8 cellular contexts compared by ENCODE assay signal in genomic region chr6:41367700-41368099, GRCh38. TPM values are rescaled to one million over a fixed set of nuclear protein-coding genes. Genes with fewer than 3 reads are reported as not detected.
A peak's percentile ranks its signal among the peaks of the same experiment; 100 is the strongest.
DNase-seq lines count a peak whose midpoint lies in the region; ATAC-seq and TF ChIP-seq lines count a peak whose summit lies in the region.

No MANE protein-coding gene starts in this region.

- no peak overlapping the region for H3K27ac Mint-ChIP-seq in activated naive CD8-positive, alpha-beta T cell treated with anti-CD3 and anti-CD28 coated beads, Interleukin-2, amount 50 U/mL, for 24 hours
- H3K27ac Mint-ChIP-seq in activated naive CD8-positive, alpha-beta T cell treated with anti-CD3 and anti-CD28 coated beads for 36 hours = no peak overlapping the region

- H3K9me3 Mint-ChIP-seq in activated naive CD8-positive, alpha-beta T cell treated with anti-CD3 and anti-CD28 coated beads, Interleukin-2, amount 50 U/mL, for 24 hours = no peaks in the 10 kb centered on the region
- no peaks in the 10 kb centered on the region for H3K9me3 Mint-ChIP-seq in activated naive CD8-positive, alpha-beta T cell treated with anti-CD3 and anti-CD28 coated beads for 36 hours

- no peak overlapping the region for H3K4me3 ChIP-seq in WERI-Rb-1 (ENCODE audit: low read depth, low read length)

- intact Hi-C loops in Right ventricle myocardium superior (cut with DNase I) = loop anchor here (2.0 to 5.0 kb wide), 2 partner anchors 225 to 315 kb away; no protein-coding TSS in a partner anchor

- no peak for ATAC-seq in activated naive CD8-positive, alpha-beta T cell treated with anti-CD3 and anti-CD28 coated beads, Interleukin-2, amount 50 U/mL, for 24 hours
- ATAC-seq in Right ventricle myocardium superior (ENCODE audit: poor library complexity) = peak; percentile 77
- no peak for ATAC-seq in HG03521 (IDR thresholded peaks at IDR 0.05; ENCODE audit: unreplicated experiment)

- TF ChIP-seq CTCF in WERI-Rb-1 (IDR thresholded peaks at IDR 0.05; ENCODE audit: low read depth, low read length) = peak; percentile 100

- H3K27me3 ChIP-seq in WERI-Rb-1 (ENCODE audit: insufficient read depth, low read depth, severe bottlenecking) = peaks cover 54% of the 10 kb centered on the region

- peaks cover 17% of the 10 kb centered on the region for H3K4me1 Mint-ChIP-seq in activated naive CD8-positive, alpha-beta T cell treated with anti-CD3 and anti-CD28 coated beads, Interleukin-2, amount 50 U/mL, for 24 hours
- peaks cover 16% of the 10 kb centered on the region for H3K4me1 Mint-ChIP-seq in activated naive CD8-positive, alpha-beta T cell treated with anti-CD3 and anti-CD28 coated beads for 36 hours

- H3K27me3 Mint-ChIP-seq in activated naive CD8-positive, alpha-beta T cell treated with anti-CD3 and anti-CD28 coated beads, Interleukin-2, amount 50 U/mL, for 24 hours = peaks cover 62% of the 10 kb centered on the region
- peaks cover 49% of the 10 kb centered on the region for H3K27me3 Mint-ChIP-seq in activated naive CD8-positive, alpha-beta T cell treated with anti-CD3 and anti-CD28 coated beads for 36 hours

- DNase-seq in activated naive CD8-positive, alpha-beta T cell treated with anti-CD3 and anti-CD28 coated beads, Interleukin-2, amount 50 U/mL, for 24 hours = peak; percentile 22
- DNase-seq in activated naive CD8-positive, alpha-beta T cell treated with anti-CD3 and anti-CD28 coated beads for 36 hours = no peak
- DNase-seq in NCI-H2107 (lab: John Stamatoyannopoulos, UW) (peak; percentile 14), WERI-Rb-1 (peak; percentile 96), Right ventricle myocardium superior (no peak), retina (peak; percentile 84)
- DNase-seq in activated CD4-positive, alpha-beta T cell treated with anti-CD3 and anti-CD28 coated beads for 1 hour = no peak

- H3K36me3 Mint-ChIP-seq in activated naive CD8-positive, alpha-beta T cell treated with anti-CD3 and anti-CD28 coated beads, Interleukin-2, amount 50 U/mL, for 24 hours (ENCODE audit: low read depth) = no peaks in the 10 kb centered on the region
- no peaks in the 10 kb centered on the region for H3K36me3 Mint-ChIP-seq in activated naive CD8-positive, alpha-beta T cell treated with anti-CD3 and anti-CD28 coated beads for 36 hours

- H3K4me3 Mint-ChIP-seq in activated naive CD8-positive, alpha-beta T cell treated with anti-CD3 and anti-CD28 coated beads, Interleukin-2, amount 50 U/mL, for 24 hours = no peak overlapping the region
- H3K4me3 Mint-ChIP-seq in activated naive CD8-positive, alpha-beta T cell treated with anti-CD3 and anti-CD28 coated beads for 36 hours = no peak overlapping the region

- H3K36me3 ChIP-seq in WERI-Rb-1 = no peaks in the 10 kb centered on the region

- H3K27ac ChIP-seq in WERI-Rb-1 = no peak overlapping the region

- no peaks in the 10 kb centered on the region for H3K9me3 ChIP-seq in WERI-Rb-1 (ENCODE audit: severe bottlenecking)

RNA-seq across cellular contexts. Expression of gene NCR2, which starts 32.3 kb away (rescaled TPM):
- total RNA-seq in activated naive CD8-positive, alpha-beta T cell treated with anti-CD3 and anti-CD28 coated beads for 36 hours = under 1 TPM; 0.31 to 0.44 TPM
- not detected for total RNA-seq in Right ventricle myocardium superior

Comparison
In these comparisons a context has a peak if more than half of its experiments do, and no peak if none do; other contexts are left out.
1. DNase-seq: peak in activated naive CD8-positive, alpha-beta T cell treated with anti-CD3 and anti-CD28 coated beads, Interleukin-2, amount 50 U/mL, for 24 hours (single experiment), NCI-H2107 (single experiment), WERI-Rb-1 (single experiment) and retina (single experiment); none in activated naive CD8-positive, alpha-beta T cell treated with anti-CD3 and anti-CD28 coated beads for 36 hours (single experiment), Right ventricle myocardium superior (single experiment) and activated CD4-positive, alpha-beta T cell treated with anti-CD3 and anti-CD28 coated beads for 1 hour (single experiment).